ENCODE assay signal across 8 cellular contexts in the genomic region with DNA sequence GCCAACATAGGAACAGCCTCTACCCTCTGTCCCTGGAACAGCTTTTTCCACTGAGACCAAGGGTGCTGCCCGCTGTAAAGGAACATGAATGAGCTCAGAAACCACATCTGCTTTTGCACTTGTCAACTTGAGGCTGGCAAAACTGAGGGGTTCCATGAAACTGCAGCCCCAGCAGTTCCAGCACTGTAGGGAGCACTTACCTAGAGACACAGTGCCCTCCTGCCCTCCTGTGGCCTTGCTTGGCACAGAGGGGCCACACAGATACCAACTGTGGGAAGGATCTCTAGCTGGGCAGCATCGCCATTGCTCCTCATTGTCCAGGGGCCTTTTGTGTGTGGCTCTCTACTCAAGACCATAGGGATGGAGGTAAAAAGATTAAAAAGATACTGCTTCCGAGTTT. TPM values are rescaled to one million over a fixed set of nuclear protein-coding genes. Genes with fewer than 3 reads are reported as not detected.
A peak's percentile ranks its signal among the peaks of the same experiment; 100 is the strongest.
DNase-seq lines count a peak whose midpoint lies in the region; ATAC-seq lines count a peak whose summit lies in the region.

No MANE protein-coding gene starts in this region.

- H3K4me3 Mint-ChIP-seq in activated naive CD4-positive, alpha-beta T cell treated with anti-CD3 and anti-CD28 coated beads, Interleukin-2, amount 50 U/mL, for 24 hours = peak overlapping the region; percentile 47
- H3K4me3 Mint-ChIP-seq in memory B cell = no peak overlapping the region

- intact Hi-C loops in Right ventricle myocardium inferior (cut with DNase I) = no loop called here
- intact Hi-C loops in cardiac septum (cut with DNase I) = loop anchor here (2.0 kb wide), 1 partner anchor 53 kb away; no protein-coding TSS in a partner anchor

- no peaks in the 10 kb centered on the region for H3K9me3 Mint-ChIP-seq in activated naive CD4-positive, alpha-beta T cell treated with anti-CD3 and anti-CD28 coated beads, Interleukin-2, amount 50 U/mL, for 24 hours
- H3K9me3 Mint-ChIP-seq in memory B cell = no peaks in the 10 kb centered on the region

- ATAC-seq in Right ventricle myocardium inferior (peak; percentile 52), memory B cell (ENCODE audit: low read depth) (peak; percentile 68), GM21529 (IDR thresholded peaks at IDR 0.05; ENCODE audit: unreplicated experiment) (no peak), GM19397 (IDR thresholded peaks at IDR 0.05; ENCODE audit: unreplicated experiment) (no peak)

- H3K27me3 Mint-ChIP-seq in activated naive CD4-positive, alpha-beta T cell treated with anti-CD3 and anti-CD28 coated beads, Interleukin-2, amount 50 U/mL, for 24 hours = no peaks in the 10 kb centered on the region
- no peaks in the 10 kb centered on the region for H3K27me3 Mint-ChIP-seq in memory B cell

- peaks cover 15% of the 10 kb centered on the region for H3K36me3 Mint-ChIP-seq in activated naive CD4-positive, alpha-beta T cell treated with anti-CD3 and anti-CD28 coated beads, Interleukin-2, amount 50 U/mL, for 24 hours
- H3K36me3 Mint-ChIP-seq in memory B cell = peaks cover 21% of the 10 kb centered on the region

- H3K27ac Mint-ChIP-seq in activated naive CD4-positive, alpha-beta T cell treated with anti-CD3 and anti-CD28 coated beads, Interleukin-2, amount 50 U/mL, for 24 hours = peak overlapping the region; percentile 94
- H3K27ac Mint-ChIP-seq in memory B cell = peak overlapping the region; percentile 69

- H3K4me1 Mint-ChIP-seq in activated naive CD4-positive, alpha-beta T cell treated with anti-CD3 and anti-CD28 coated beads, Interleukin-2, amount 50 U/mL, for 24 hours = peaks cover 100% of the 10 kb centered on the region
- peaks cover 72% of the 10 kb centered on the region for H3K4me1 Mint-ChIP-seq in memory B cell

- no peak for DNase-seq in Right ventricle myocardium inferior (ENCODE audit: missing footprints)
- no peak for DNase-seq in cardiac septum (ENCODE audit: low spot score)
- DNase-seq in memory B cell (ENCODE audit: low spot score in 2 of 2) = no peak
- no peak for DNase-seq in iPS-NIHi7 (ENCODE audit: extremely low spot score)
- DNase-seq in NCI-H526 treated with DMSO at 0.1 percent for 48 hours (lab: John Stamatoyannopoulos, UW) = no peak

RNA-seq across cellular contexts. Expression of a gene that starts 51.6 kb away (rescaled TPM):
- 24.8 TPM for total RNA-seq in Right ventricle myocardium inferior
- total RNA-seq in cardiac septum = 10.5 TPM

Comparison
In these comparisons a context has a peak if more than half of its experiments do, and no peak if none do; other contexts are left out.
1. ATAC-seq: peak in Right ventricle myocardium inferior (single experiment) and memory B cell (single experiment); none in GM21529 (single experiment) and GM19397 (single experiment).